Comparison of ENCODE assay signal across 1 cellular context in genomic region chr19:32404939-32405430, GRCh38.
TF ChIP-seq lines count a peak whose summit lies in the region.

No MANE protein-coding gene starts in this region.

TF ChIP-seq in H1, 55 proteins besides CTCF, POLR2A, EP300 and RAD21:
- TF ChIP-seq RBBP5 (IDR thresholded peaks at IDR 0.05; ENCODE audit: borderline replicate concordance, low read depth, low read length), result no peak; the same call in 1 of the 2 replicates
- peak; percentile 48 for TF ChIP-seq TAF7 (optimal IDR thresholded peaks at IDR 0.05; ENCODE audit: borderline replicate concordance, low read depth, low read length)
- TF ChIP-seq ASH2L (IDR thresholded peaks at IDR 0.05; ENCODE audit: low read length), result peak; percentile 73
TF ChIP-seq in H1: peak in this region for 2.
